Comparison of ENCODE assay signal across 10 cellular contexts in the genomic region with DNA sequence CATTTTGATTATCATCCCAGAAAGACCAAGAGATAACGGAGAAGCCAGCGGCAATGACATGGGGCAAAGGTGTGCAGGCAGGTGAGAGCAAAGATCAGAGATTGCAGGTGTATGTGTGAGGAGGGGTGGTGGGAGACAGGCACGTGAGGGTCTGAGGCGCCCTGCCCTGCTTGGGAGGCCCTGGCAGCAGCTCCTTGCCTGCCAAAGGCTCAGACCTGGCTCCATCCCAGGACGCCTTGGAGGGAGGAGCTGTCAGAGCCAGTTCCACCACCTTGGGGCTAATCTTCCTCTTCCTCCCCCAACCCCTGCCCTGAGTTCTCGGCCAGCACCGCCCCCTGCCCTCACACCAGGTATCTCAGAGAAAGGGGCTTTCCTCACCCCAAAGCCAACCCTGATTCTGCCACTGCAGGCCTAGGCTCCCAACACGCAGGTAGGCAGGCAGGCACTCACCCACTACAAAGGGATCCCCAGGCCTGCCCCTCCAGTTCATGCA. TPM values are rescaled to one million over a fixed set of nuclear protein-coding genes. Genes with fewer than 3 reads are reported as not detected.
DNase-seq lines count a peak whose midpoint lies in the region; ATAC-seq, FAIRE-seq and TF ChIP-seq lines count a peak whose summit lies in the region.
"Had no signal": no experiment of that assay in that cellular context is flagged by ENCODE, and none has a peak within 500 bp of the region (broad histone marks: within the 10 kb centered on the region; RNA-seq: fewer than 3 reads in every experiment).

No MANE protein-coding gene starts in this region.

- intact Hi-C loops in kidney (cut with DNase I) = no loop called here

- no peak for TF ChIP-seq EP300 in suprapubic skin (IDR thresholded peaks at IDR 0.05)

- H3K9me3 ChIP-seq in kidney (ENCODE audit: control insufficient read depth in 1 of 2, low read length in 2 of 2) = no peaks in the 10 kb centered on the region
- no peaks in the 10 kb centered on the region for H3K9me3 ChIP-seq in suprapubic skin
- H3K9me3 ChIP-seq: A549 had no signal

- DNase-seq in activated CD4-positive, alpha-beta T cell treated with anti-CD3 and anti-CD28 coated beads, Interleukin-2, amount 10 ng/mL, durations not matched to agents 7 days and 5 days = peak; percentile 22
- no peak for DNase-seq in activated CD4-positive, alpha-beta T cell treated with anti-CD3 and anti-CD28 coated beads for 1 hour
- DNase-seq in activated CD8-positive, alpha-beta T cell treated with anti-CD3 and anti-CD28 coated beads, Interleukin-2, amount 10 ng/mL, durations not matched to agents 7 days and 5 days = no peak
- DNase-seq in kidney (peak; percentile 84), suprapubic skin (ENCODE audit: low spot score in 2 of 2) (no peak), progenitor cell of endocrine pancreas (ENCODE audit: low spot score, unreplicated experiment) (no peak)
- DNase-seq: NCI-H774 had no signal

- H3K9me3 Mint-ChIP-seq in activated CD4-positive, alpha-beta T cell treated with anti-CD3 and anti-CD28 coated beads, Interleukin-2, amount 10 ng/mL, durations not matched to agents 7 days and 5 days = no peaks in the 10 kb centered on the region
- H3K9me3 Mint-ChIP-seq in activated CD8-positive, alpha-beta T cell treated with anti-CD3 and anti-CD28 coated beads, Interleukin-2, amount 10 ng/mL, durations not matched to agents 7 days and 5 days (ENCODE audit: insufficient read depth) = no peaks in the 10 kb centered on the region
- H3K9me3 Mint-ChIP-seq in progenitor cell of endocrine pancreas (ENCODE audit: low read depth) = no peaks in the 10 kb centered on the region

- no peaks in the 10 kb centered on the region for H3K27me3 ChIP-seq in suprapubic skin

- POLR2A ChIA-PET in activated CD4-positive, alpha-beta T cell treated with anti-CD3 and anti-CD28 coated beads, Interleukin-2, amount 10 ng/mL, durations not matched to agents 7 days and 5 days (lab: Charles Lee) = no interaction called here
- POLR2A ChIA-PET in activated CD8-positive, alpha-beta T cell treated with anti-CD3 and anti-CD28 coated beads, Interleukin-2, amount 10 ng/mL, durations not matched to agents 7 days and 5 days (lab: Charles Lee) = interaction anchor here (1.4 to 3.7 kb wide), 2 partner anchors 28 to 29 kb away, joined by 3 to 33 read pairs; partner anchors contain the start of gene NOL6

- peak overlapping the region; percentile 97 for H3K27ac Mint-ChIP-seq in activated CD4-positive, alpha-beta T cell treated with anti-CD3 and anti-CD28 coated beads, Interleukin-2, amount 10 ng/mL, durations not matched to agents 7 days and 5 days
- peak overlapping the region; percentile 91 for H3K27ac Mint-ChIP-seq in activated CD8-positive, alpha-beta T cell treated with anti-CD3 and anti-CD28 coated beads, Interleukin-2, amount 10 ng/mL, durations not matched to agents 7 days and 5 days
- H3K27ac Mint-ChIP-seq in progenitor cell of endocrine pancreas = no peak overlapping the region

- WGBS in suprapubic skin = 58% methylated on average over 8 of the region's 8 CpGs

- peaks cover 71% of the 10 kb centered on the region for H3K4me1 Mint-ChIP-seq in activated CD4-positive, alpha-beta T cell treated with anti-CD3 and anti-CD28 coated beads, Interleukin-2, amount 10 ng/mL, durations not matched to agents 7 days and 5 days
- peaks cover 45% of the 10 kb centered on the region for H3K4me1 Mint-ChIP-seq in activated CD8-positive, alpha-beta T cell treated with anti-CD3 and anti-CD28 coated beads, Interleukin-2, amount 10 ng/mL, durations not matched to agents 7 days and 5 days (ENCODE audit: low read depth)
- peaks cover 28% of the 10 kb centered on the region for H3K4me1 Mint-ChIP-seq in progenitor cell of endocrine pancreas (ENCODE audit: low read depth)

- no peaks in the 10 kb centered on the region for H3K27me3 Mint-ChIP-seq in activated CD4-positive, alpha-beta T cell treated with anti-CD3 and anti-CD28 coated beads, Interleukin-2, amount 10 ng/mL, durations not matched to agents 7 days and 5 days
- no peaks in the 10 kb centered on the region for H3K27me3 Mint-ChIP-seq in activated CD8-positive, alpha-beta T cell treated with anti-CD3 and anti-CD28 coated beads, Interleukin-2, amount 10 ng/mL, durations not matched to agents 7 days and 5 days (ENCODE audit: low read depth)
- H3K27me3 Mint-ChIP-seq in progenitor cell of endocrine pancreas = peaks cover 25% of the 10 kb centered on the region

- H3K4me3 Mint-ChIP-seq in activated CD4-positive, alpha-beta T cell treated with anti-CD3 and anti-CD28 coated beads, Interleukin-2, amount 10 ng/mL, durations not matched to agents 7 days and 5 days = peak overlapping the region; percentile 94
- peak overlapping the region; percentile 89 for H3K4me3 Mint-ChIP-seq in activated CD8-positive, alpha-beta T cell treated with anti-CD3 and anti-CD28 coated beads, Interleukin-2, amount 10 ng/mL, durations not matched to agents 7 days and 5 days
- no peak overlapping the region for H3K4me3 Mint-ChIP-seq in progenitor cell of endocrine pancreas (ENCODE audit: low read depth)

- TF ChIP-seq CTCF in kidney (IDR thresholded peaks at IDR 0.05; ENCODE audit: borderline replicate concordance, extremely low read depth, insufficient read depth) = no peak
- TF ChIP-seq CTCF in suprapubic skin (IDR thresholded peaks at IDR 0.05) = no peak
- TF ChIP-seq CTCF in progenitor cell of endocrine pancreas (IDR thresholded peaks at IDR 0.05; ENCODE audit: unreplicated experiment) = no peak

- CTCF ChIA-PET in activated CD4-positive, alpha-beta T cell treated with anti-CD3 and anti-CD28 coated beads, Interleukin-2, amount 10 ng/mL, durations not matched to agents 7 days and 5 days (lab: Charles Lee) = interaction anchor here (0.6 to 4.8 kb wide), 2 partner anchors 26 to 30 kb away, joined by 3 to 19 read pairs; no protein-coding TSS in a partner anchor
- CTCF ChIA-PET in activated CD8-positive, alpha-beta T cell treated with anti-CD3 and anti-CD28 coated beads, Interleukin-2, amount 10 ng/mL, durations not matched to agents 7 days and 5 days (lab: Charles Lee) = interaction anchor here (2.4 kb wide), 1 partner anchor 30 kb away, joined by 10 read pairs; no protein-coding TSS in a partner anchor

- H3K36me3 ChIP-seq in kidney (ENCODE audit: control insufficient read depth in 1 of 2, insufficient read depth in 2 of 2, low read length in 2 of 2) = peaks cover 0 to 6% of the 10 kb centered on the region in 2 donors
- H3K36me3 ChIP-seq in suprapubic skin = peaks cover 11% of the 10 kb centered on the region

- peak overlapping the region in 1 of 2 donors; percentile 72 for H3K9ac ChIP-seq in kidney (ENCODE audit: low read length in 2 of 2)

- ATAC-seq in activated CD8-positive, alpha-beta T cell treated with anti-CD3 and anti-CD28 coated beads, Interleukin-2, amount 10 ng/mL, durations not matched to agents 7 days and 5 days = no peak
- no peak for ATAC-seq in HG03442 (IDR thresholded peaks at IDR 0.05; ENCODE audit: unreplicated experiment)
- no peak for ATAC-seq in GM21576 (IDR thresholded peaks at IDR 0.05; ENCODE audit: unreplicated experiment)

- H3K4me3 ChIP-seq in kidney (ENCODE audit: low read length in 2 of 2) (peak overlapping the region; percentile 72 to 86), suprapubic skin (peak overlapping the region; percentile 59)
- H3K4me3 ChIP-seq: A549 had no signal

- no peak for FAIRE-seq in kidney (lab: Jason Lieb, UNC)
- FAIRE-seq: A549 had no signal

- H3K36me3 Mint-ChIP-seq in activated CD4-positive, alpha-beta T cell treated with anti-CD3 and anti-CD28 coated beads, Interleukin-2, amount 10 ng/mL, durations not matched to agents 7 days and 5 days (ENCODE audit: low read depth) = peaks cover 55% of the 10 kb centered on the region
- H3K36me3 Mint-ChIP-seq in activated CD8-positive, alpha-beta T cell treated with anti-CD3 and anti-CD28 coated beads, Interleukin-2, amount 10 ng/mL, durations not matched to agents 7 days and 5 days (ENCODE audit: low read depth) = peaks cover 11% of the 10 kb centered on the region
- H3K36me3 Mint-ChIP-seq in progenitor cell of endocrine pancreas (ENCODE audit: insufficient read depth) = no peaks in the 10 kb centered on the region

- TF ChIP-seq POLR2A in suprapubic skin (IDR thresholded peaks at IDR 0.05) = no peak

- H3K27ac ChIP-seq in kidney (ENCODE audit: low read depth in 2 of 2, low read length in 2 of 2) (peak overlapping the region; percentile 88 to 92), suprapubic skin (peak overlapping the region; percentile 81)

- H3K4me1 ChIP-seq in kidney (ENCODE audit: control insufficient read depth in 1 of 2, insufficient read depth in 1 of 2, low read depth in 1 of 2, low read length in 2 of 2) (peaks cover 18 to 26% of the 10 kb centered on the region in 2 donors), suprapubic skin (peaks cover 72% of the 10 kb centered on the region)

RNA-seq across cellular contexts. Expression of gene AQP3, which starts 2.0 kb away (rescaled TPM):
- 100 to 1,000 TPM; 190 to 194 TPM for total RNA-seq in activated CD4-positive, alpha-beta T cell treated with anti-CD3 and anti-CD28 coated beads, Interleukin-2, amount 10 ng/mL, durations not matched to agents 7 days and 5 days
- 10 to 100 TPM; 29.9 to 31.4 TPM for total RNA-seq in activated CD8-positive, alpha-beta T cell treated with anti-CD3 and anti-CD28 coated beads, Interleukin-2, amount 10 ng/mL, durations not matched to agents 7 days and 5 days
- 135 TPM for total RNA-seq in kidney
- 401 TPM for polyA plus RNA-seq in kidney (ENCODE audit: insufficient read depth, low read depth, low replicate concordance)
- 1,000 to 10,000 TPM; 1,277 to 1,951 (median 1,548) TPM for total RNA-seq in suprapubic skin
- total RNA-seq in progenitor cell of endocrine pancreas = 6.3 and 6.9 TPM in 2 replicates

RNA-seq across cellular contexts. Expression of gene NOL6, which starts 28.3 kb away (rescaled TPM):
- total RNA-seq in activated CD4-positive, alpha-beta T cell treated with anti-CD3 and anti-CD28 coated beads, Interleukin-2, amount 10 ng/mL, durations not matched to agents 7 days and 5 days = 10 to 100 TPM; 36.2 to 37.7 TPM
- total RNA-seq in activated CD8-positive, alpha-beta T cell treated with anti-CD3 and anti-CD28 coated beads, Interleukin-2, amount 10 ng/mL, durations not matched to agents 7 days and 5 days = 10 to 100 TPM; 37.1 to 38.8 TPM
- 32.8 TPM for total RNA-seq in kidney
- polyA plus RNA-seq in kidney (ENCODE audit: insufficient read depth, low read depth, low replicate concordance) = 10.8 TPM
- total RNA-seq in suprapubic skin = 10 to 100 TPM; 40.4 to 50.4 (median 44.1) TPM
- 29.6 and 32.7 TPM in 2 replicates for total RNA-seq in progenitor cell of endocrine pancreas

RNA-seq across cellular contexts. Expression of gene AQP7, which starts 43.1 kb away (rescaled TPM):
- under 1 TPM; 0.23 to 0.35 TPM for total RNA-seq in activated CD4-positive, alpha-beta T cell treated with anti-CD3 and anti-CD28 coated beads, Interleukin-2, amount 10 ng/mL, durations not matched to agents 7 days and 5 days
- total RNA-seq in activated CD8-positive, alpha-beta T cell treated with anti-CD3 and anti-CD28 coated beads, Interleukin-2, amount 10 ng/mL, durations not matched to agents 7 days and 5 days = not detected
- 11.9 TPM for total RNA-seq in kidney
- polyA plus RNA-seq in kidney (ENCODE audit: insufficient read depth, low read depth, low replicate concordance) = 45.3 TPM
- 10 to 100 TPM in 2 of 4 donors, 1 to 10 TPM in 2; 2.1 to 66.5 (median 13.1) TPM for total RNA-seq in suprapubic skin
- total RNA-seq in progenitor cell of endocrine pancreas = 3.3 and 4.4 TPM in 2 replicates

Comparison
In these comparisons a context has a peak if more than half of its experiments do, and no peak if none do; other contexts are left out.
1. DNase-seq: peak in activated CD4-positive, alpha-beta T cell treated with anti-CD3 and anti-CD28 coated beads, Interleukin-2, amount 10 ng/mL, durations not matched to agents 7 days and 5 days (single experiment) and kidney (single experiment); none in activated CD4-positive, alpha-beta T cell treated with anti-CD3 and anti-CD28 coated beads for 1 hour (single experiment), activated CD8-positive, alpha-beta T cell treated with anti-CD3 and anti-CD28 coated beads, Interleukin-2, amount 10 ng/mL, durations not matched to agents 7 days and 5 days (single experiment), suprapubic skin (0 of 2) and progenitor cell of endocrine pancreas (single experiment).